In the genomic region with DNA sequence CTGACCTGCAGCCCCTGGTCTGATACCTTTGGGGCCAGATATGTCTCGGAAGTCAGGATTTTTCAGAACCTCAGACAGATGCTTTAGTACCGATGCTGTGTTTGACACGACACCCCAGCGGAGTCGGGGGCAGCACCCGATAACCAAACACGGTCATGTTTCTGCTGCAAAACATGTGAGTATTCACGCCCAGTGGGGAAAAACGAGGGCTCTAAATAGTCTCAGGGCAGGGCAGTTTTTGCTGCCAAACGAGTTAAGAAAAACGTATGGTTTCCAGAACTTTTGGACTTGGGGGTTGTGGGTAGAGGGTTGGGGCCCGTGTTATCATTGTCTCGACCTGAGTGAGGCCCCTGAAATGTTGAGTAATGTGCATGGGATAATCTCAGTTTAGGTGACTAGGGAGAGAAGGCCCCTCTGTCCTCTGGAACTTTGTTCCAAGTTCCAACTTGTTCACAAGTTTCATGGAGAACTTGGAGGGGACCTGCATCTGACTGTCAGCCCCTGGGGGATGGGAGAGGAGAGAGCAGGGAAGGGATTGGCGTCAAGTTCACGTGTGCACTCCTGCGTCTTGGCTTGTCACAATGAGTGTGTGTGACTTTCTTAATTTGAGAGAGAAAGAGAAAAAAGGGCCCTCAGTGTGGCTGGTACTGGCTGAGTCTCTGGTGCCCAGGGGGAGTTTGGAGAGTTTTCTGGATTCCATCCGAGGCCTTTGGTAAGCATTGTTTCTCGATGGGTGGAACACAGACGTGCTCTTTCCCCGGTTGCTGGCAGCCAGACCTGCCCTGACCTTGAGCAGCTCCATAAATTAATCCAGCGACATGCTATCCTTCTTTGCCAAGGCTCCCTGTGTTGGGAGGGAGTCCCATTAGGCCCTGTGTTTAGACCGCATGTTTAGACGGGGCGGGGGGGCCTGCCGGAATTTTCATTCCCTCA, we compare ENCODE assay signal across 16 cellular contexts.
A peak's percentile ranks its signal among the peaks of the same experiment; 100 is the strongest.
DNase-seq lines count a peak whose midpoint lies in the region; ATAC-seq and TF ChIP-seq lines count a peak whose summit lies in the region.
"Had no signal": no experiment of that assay in that cellular context is flagged by ENCODE, and none has a peak within 500 bp of the region (broad histone marks: within the 10 kb centered on the region; RNA-seq: fewer than 3 reads in every experiment).

No MANE protein-coding gene starts in this region.

- H3K36me3 ChIP-seq in right atrium auricular region, result no peaks in the 10 kb centered on the region
- H3K36me3 ChIP-seq in aorta (ENCODE audit: control insufficient read depth in 1 of 2, insufficient read depth in 2 of 2, low read length in 1 of 2), result no peaks in the 10 kb centered on the region

- TF ChIP-seq CTCF in right atrium auricular region (IDR thresholded peaks at IDR 0.05), result no peak

- peaks cover 0 to 13% of the 10 kb centered on the region in 2 donors for H3K4me1 ChIP-seq in right atrium auricular region
- H3K4me1 ChIP-seq in aorta (ENCODE audit: control insufficient read depth in 1 of 2, insufficient read depth in 2 of 2, low read length in 2 of 2), result no peaks in the 10 kb centered on the region

- H3K4me3 ChIP-seq in right atrium auricular region, result no peak overlapping the region
- no peak overlapping the region for H3K4me3 ChIP-seq in aorta (ENCODE audit: low read length in 2 of 2)

- H3K27me3 ChIP-seq in right atrium auricular region, result no peaks in the 10 kb centered on the region
- H3K27me3 ChIP-seq in aorta (ENCODE audit: control insufficient read depth in 1 of 2, insufficient read depth in 2 of 2, low read length in 1 of 2), result no peaks in the 10 kb centered on the region

- intact Hi-C loops in Right ventricle myocardium inferior (cut with DNase I), result no loop called here
- intact Hi-C loops in cardiac septum (cut with DNase I), result no loop called here
- intact Hi-C loops in posterior vena cava (cut with DNase I), result loop anchor here in 1 of 2 donors (5.0 kb wide), 1 partner anchor 1211 kb away; no protein-coding TSS in a partner anchor
- intact Hi-C loops in aorta (cut with DNase I), result loop anchor here in 1 of 2 donors (5.0 kb wide), 1 partner anchor 34 kb away; no protein-coding TSS in a partner anchor

- H3K27ac ChIP-seq in right atrium auricular region (peak overlapping the region; percentile 51 to 61), aorta (ENCODE audit: low read depth in 1 of 2, low read length in 2 of 2) (peak overlapping the region in 1 of 2 donors; percentile 9)

- WGBS in aorta, 2 donors, result 26 to 37% methylated on average over 25 of the region's 25 CpGs

- ATAC-seq in Right ventricle myocardium inferior (peak; percentile 60), aorta (ENCODE audit: low FRiP score) (peak; percentile 79), HG02610 (IDR thresholded peaks at IDR 0.05; ENCODE audit: unreplicated experiment) (no peak)
- ATAC-seq: activated naive CD8-positive, alpha-beta T cell treated with anti-CD3 and anti-CD28 coated beads, Interleukin-2, amount 50 U/mL, for 24 hours had no signal

- H3K9me3 ChIP-seq in right atrium auricular region (no peaks in the 10 kb centered on the region), aorta (ENCODE audit: control insufficient read depth, low read length) (no peaks in the 10 kb centered on the region)

- DNase-seq in Right ventricle myocardium inferior (ENCODE audit: missing footprints), result peak; percentile 37
- no peak for DNase-seq in cardiac septum (ENCODE audit: low spot score)
- no peak for DNase-seq in right atrium auricular region (ENCODE audit: low spot score)
- peak; percentile 81 for DNase-seq in posterior vena cava (ENCODE audit: low spot score)
- peak in 1 of 2 donors; percentile 75 for DNase-seq in aorta
- DNase-seq in stimulated activated CD4-positive, alpha-beta T cell treated with anti-CD3 and anti-CD28 coated beads, Interleukin-2, amount 100 ng/mL, for 48 hours, result no peak
- no peak for DNase-seq in NCI-H146 treated with DMSO at 0.1 percent for 48 hours (lab: John Stamatoyannopoulos, UW; ENCODE audit: unreplicated experiment)
- DNase-seq: 8988T; activated CD4-positive, CD25-positive, alpha-beta regulatory T cell treated with anti-CD3 and anti-CD28 coated beads, Interleukin-2, amount 50 U/mL, for 72 hours; activated naive CD8-positive, alpha-beta T cell treated with anti-CD3 and anti-CD28 coated beads, Interleukin-2, amount 50 U/mL, for 24 hours; naive B cell; NCI-H1092 treated with DMSO at 0.1 percent for 48 hours; NCI-H446 treated with DMSO at 0.1 percent for 48 hours; substantia nigra; T-helper 1 cell had no signal

Comparison
In these comparisons a context has a peak if more than half of its experiments do, and no peak if none do; other contexts are left out.
1. DNase-seq: peak in Right ventricle myocardium inferior (single experiment) and posterior vena cava (single experiment); none in cardiac septum (single experiment), right atrium auricular region (single experiment), stimulated activated CD4-positive, alpha-beta T cell treated with anti-CD3 and anti-CD28 coated beads, Interleukin-2, amount 100 ng/mL, for 48 hours (0 of 2) and NCI-H146 treated with DMSO at 0.1 percent for 48 hours (single experiment).